Comparison of ENCODE assay signal across 8 cellular contexts in genomic region chr3:126267169-126267975, GRCh38.
DNase-seq lines count a peak whose midpoint lies in the region; ATAC-seq and TF ChIP-seq lines count a peak whose summit lies in the region.

No MANE protein-coding gene starts in this region.

- no peaks in the 10 kb centered on the region for H3K9me3 ChIP-seq in CD8-positive, alpha-beta memory T cell (ENCODE audit: low read length)

- H3K4me3 Mint-ChIP-seq in CD8-positive, alpha-beta memory T cell, result no peak overlapping the region

- TF ChIP-seq CTCF in HFF-Myc (IDR thresholded peaks at IDR 0.05; ENCODE audit: low read depth, low read length, missing control alignments), result peak; percentile 15

- H3K36me3 ChIP-seq in CD8-positive, alpha-beta memory T cell (ENCODE audit: insufficient read depth, low read length), result no peaks in the 10 kb centered on the region

- CTCF ChIA-PET in CD8-positive, alpha-beta memory T cell (lab: Charles Lee), result no interaction called here

- H3K4me1 ChIP-seq in CD8-positive, alpha-beta memory T cell (ENCODE audit: insufficient read depth, low read length), result no peaks in the 10 kb centered on the region

- POLR2A ChIA-PET in CD8-positive, alpha-beta memory T cell (lab: Charles Lee), result no interaction called here

- ATAC-seq in left cardiac atrium, result peak; percentile 74 to 78

- intact Hi-C loops in left cardiac atrium (cut with DNase I), result no loop called here

- H3K27ac Mint-ChIP-seq in CD8-positive, alpha-beta memory T cell, result no peak overlapping the region

- DNase-seq in HFF-Myc (ENCODE audit: extremely low read depth, low read depth) (peak; percentile 29), amygdala (lab: John Stamatoyannopoulos, UW) (peak in 50 of 56 donors; percentile 18 to 84 (median 58)), left cardiac atrium (peak; percentile 84), pons (ENCODE audit: low spot score) (peak; percentile 46), NCI-H146 treated with DMSO at 0.1 percent for 48 hours (lab: John Stamatoyannopoulos, UW; ENCODE audit: unreplicated experiment) (no peak), NCI-H187 treated with DMSO at 0.1 percent for 48 hours (lab: John Stamatoyannopoulos, UW) (no peak), cerebellar nuclear complex (lab: John Stamatoyannopoulos, UW) (no peak)
- DNase-seq in CD8-positive, alpha-beta memory T cell, result no peak

- H3K4me1 Mint-ChIP-seq in CD8-positive, alpha-beta memory T cell, result no peaks in the 10 kb centered on the region

- peak overlapping the region; percentile 32 for H3K4me3 ChIP-seq in HFF-Myc (replicated peaks; ENCODE audit: low read depth, low read length)
- no peak overlapping the region for H3K4me3 ChIP-seq in CD8-positive, alpha-beta memory T cell (ENCODE audit: low read length)

- no peaks in the 10 kb centered on the region for H3K36me3 Mint-ChIP-seq in CD8-positive, alpha-beta memory T cell

- H3K27me3 Mint-ChIP-seq in CD8-positive, alpha-beta memory T cell, result peaks cover 14 to 49% of the 10 kb centered on the region in 2 donors

- no peak overlapping the region for H3K27ac ChIP-seq in CD8-positive, alpha-beta memory T cell (ENCODE audit: low read depth, low read length)

- no peaks in the 10 kb centered on the region for H3K27me3 ChIP-seq in CD8-positive, alpha-beta memory T cell (ENCODE audit: insufficient read depth, low read length, poor library complexity, severe bottlenecking)

- peaks cover 0 to 5% (median 0%) of the 10 kb centered on the region in 5 donors for H3K9me3 Mint-ChIP-seq in CD8-positive, alpha-beta memory T cell

Comparison
In these comparisons a context has a peak if more than half of its experiments do, and no peak if none do; other contexts are left out.
1. DNase-seq: peak in HFF-Myc (single experiment), amygdala (50 of 56), left cardiac atrium (single experiment) and pons (single experiment); none in NCI-H146 treated with DMSO at 0.1 percent for 48 hours (single experiment), NCI-H187 treated with DMSO at 0.1 percent for 48 hours (single experiment), cerebellar nuclear complex (0 of 2) and CD8-positive, alpha-beta memory T cell (0 of 5).